ENCODE assay signal across 10 cellular contexts in the genomic region with DNA sequence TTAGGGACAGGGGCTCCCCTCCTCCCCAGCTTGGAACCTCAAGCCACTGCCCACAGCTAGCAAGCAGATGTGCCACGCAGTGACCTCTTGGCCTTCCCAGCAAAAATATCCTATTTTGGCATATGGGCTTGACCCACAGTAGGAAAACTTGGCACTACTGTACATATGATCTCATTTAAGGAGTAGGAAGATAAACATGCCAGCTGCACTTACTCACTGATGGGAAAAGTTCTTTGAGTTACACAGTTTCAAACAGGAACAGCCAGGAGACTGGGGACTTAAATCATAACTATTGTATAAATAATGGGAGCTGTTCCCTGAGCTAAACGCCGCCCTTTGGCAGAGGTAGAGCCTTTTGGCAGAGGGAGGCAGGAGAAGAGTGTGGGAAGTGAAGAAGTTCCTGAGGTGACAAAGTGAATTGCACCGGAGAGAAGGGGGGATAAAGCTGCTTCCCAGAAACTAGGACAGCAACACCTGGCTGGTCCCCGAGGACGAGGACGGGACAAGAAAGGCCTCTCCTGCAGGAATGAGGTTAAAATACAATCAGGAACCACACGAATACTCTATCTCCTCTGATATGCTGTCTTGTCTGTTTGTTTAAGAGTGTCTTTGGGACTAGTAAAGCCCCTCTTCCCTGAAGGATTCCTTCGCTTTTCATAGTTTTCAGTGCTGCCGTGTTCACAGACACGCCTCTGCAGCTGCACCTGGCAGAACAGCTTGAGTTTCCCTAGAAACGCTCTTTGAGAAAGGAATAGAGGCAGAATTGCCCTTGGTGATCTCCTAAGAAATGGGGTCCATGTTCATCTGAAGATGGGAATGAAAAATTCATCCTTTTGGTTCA. TPM values are rescaled to one million over a fixed set of nuclear protein-coding genes. Genes with fewer than 3 reads are reported as not detected.
DNase-seq lines count a peak whose midpoint lies in the region; ATAC-seq and TF ChIP-seq lines count a peak whose summit lies in the region.
"Had no signal": no experiment of that assay in that cellular context is flagged by ENCODE, and none has a peak within 500 bp of the region (broad histone marks: within the 10 kb centered on the region; RNA-seq: fewer than 3 reads in every experiment).

No MANE protein-coding gene starts in this region.

- peak overlapping the region; percentile 79 for H3K27ac ChIP-seq in psoas muscle
- H3K27ac ChIP-seq: neutrophil had no signal

- ATAC-seq in WTC11 = no peak
- peak; percentile 69 to 83 (median 78) for ATAC-seq in psoas muscle
- no peak for ATAC-seq in HG03378 (IDR thresholded peaks at IDR 0.05; ENCODE audit: unreplicated experiment)

- H3K9me3 ChIP-seq in psoas muscle = no peaks in the 10 kb centered on the region
- H3K9me3 ChIP-seq: neutrophil had no signal

- peak overlapping the region; percentile 49 for H3K4me3 ChIP-seq in psoas muscle

- H3K4me1 ChIP-seq in psoas muscle = peaks cover 44% of the 10 kb centered on the region

- TF ChIP-seq CTCF in WTC11 (IDR thresholded peaks at IDR 0.05) = no peak
- TF ChIP-seq CTCF in psoas muscle (IDR thresholded peaks at IDR 0.05) = no peak

- peaks cover 10% of the 10 kb centered on the region for H3K27me3 Mint-ChIP-seq in WTC11 (ENCODE audit: low read depth)

- no peaks in the 10 kb centered on the region for H3K9me3 Mint-ChIP-seq in WTC11

- H3K36me3 ChIP-seq in psoas muscle (ENCODE audit: insufficient read depth in 1 of 2, low read depth in 1 of 2) = no peaks in the 10 kb centered on the region
- H3K36me3 ChIP-seq: neutrophil had no signal

- H3K27me3 ChIP-seq in psoas muscle (ENCODE audit: insufficient read depth in 3 of 3, low read length in 2 of 3) = no peaks in the 10 kb centered on the region

- H3K36me3 Mint-ChIP-seq in WTC11 = peaks cover 4% of the 10 kb centered on the region; the same call in 1 of the 2 replicates

- H3K4me3 Mint-ChIP-seq in WTC11 = no peak overlapping the region

- peak overlapping the region; percentile 43; the same call in 1 of the 2 replicates for H3K27ac Mint-ChIP-seq in WTC11

- 16 to 21% (median 19%) methylated on average over 12 of the region's 12 CpGs for WGBS in psoas muscle, 3 donors

- intact Hi-C loops in psoas muscle (cut with DNase I) = loop anchor here in 1 of 2 donors (5.0 kb wide), 1 partner anchor 45 kb away; no protein-coding TSS in a partner anchor

- POLR2A ChIA-PET in WTC11 (lab: Charles Lee) = interaction anchor here (0.7 kb wide), 1 partner anchor 9 kb away, joined by 3 read pairs; no protein-coding TSS in a partner anchor

- DNase-seq in EH (ENCODE audit: low read depth) = peak; percentile 97
- no peak for DNase-seq in WTC11 (ENCODE audit: low spot score)
- DNase-seq in glomerular visceral epithelial cell (ENCODE audit: extremely low spot score) = peak; percentile 92
- no peak for DNase-seq in psoas muscle
- DNase-seq in superior temporal gyrus (ENCODE audit: extremely low spot score) = no peak
- DNase-seq in GM19238 (ENCODE audit: insufficient read length, low spot score) = no peak
- DNase-seq in NCI-H69 (lab: John Stamatoyannopoulos, UW) = no peak
- DNase-seq: activated gamma-delta T cell had no signal

- CTCF ChIA-PET in WTC11 (lab: Charles Lee) = no interaction called here

- H3K4me1 Mint-ChIP-seq in WTC11 = peaks cover 34% of the 10 kb centered on the region

TF ChIP-seq in WTC11, 78 proteins besides CTCF, POLR2A, EP300 and RAD21:
- TF ChIP-seq TCF7 (CRISPR knock-in tag; IDR thresholded peaks at IDR 0.05; ENCODE audit: low read depth) = no peak
- no peak for TF ChIP-seq ZNF423 (CRISPR knock-in tag; IDR thresholded peaks at IDR 0.05)
- TF ChIP-seq, protein P1, sequence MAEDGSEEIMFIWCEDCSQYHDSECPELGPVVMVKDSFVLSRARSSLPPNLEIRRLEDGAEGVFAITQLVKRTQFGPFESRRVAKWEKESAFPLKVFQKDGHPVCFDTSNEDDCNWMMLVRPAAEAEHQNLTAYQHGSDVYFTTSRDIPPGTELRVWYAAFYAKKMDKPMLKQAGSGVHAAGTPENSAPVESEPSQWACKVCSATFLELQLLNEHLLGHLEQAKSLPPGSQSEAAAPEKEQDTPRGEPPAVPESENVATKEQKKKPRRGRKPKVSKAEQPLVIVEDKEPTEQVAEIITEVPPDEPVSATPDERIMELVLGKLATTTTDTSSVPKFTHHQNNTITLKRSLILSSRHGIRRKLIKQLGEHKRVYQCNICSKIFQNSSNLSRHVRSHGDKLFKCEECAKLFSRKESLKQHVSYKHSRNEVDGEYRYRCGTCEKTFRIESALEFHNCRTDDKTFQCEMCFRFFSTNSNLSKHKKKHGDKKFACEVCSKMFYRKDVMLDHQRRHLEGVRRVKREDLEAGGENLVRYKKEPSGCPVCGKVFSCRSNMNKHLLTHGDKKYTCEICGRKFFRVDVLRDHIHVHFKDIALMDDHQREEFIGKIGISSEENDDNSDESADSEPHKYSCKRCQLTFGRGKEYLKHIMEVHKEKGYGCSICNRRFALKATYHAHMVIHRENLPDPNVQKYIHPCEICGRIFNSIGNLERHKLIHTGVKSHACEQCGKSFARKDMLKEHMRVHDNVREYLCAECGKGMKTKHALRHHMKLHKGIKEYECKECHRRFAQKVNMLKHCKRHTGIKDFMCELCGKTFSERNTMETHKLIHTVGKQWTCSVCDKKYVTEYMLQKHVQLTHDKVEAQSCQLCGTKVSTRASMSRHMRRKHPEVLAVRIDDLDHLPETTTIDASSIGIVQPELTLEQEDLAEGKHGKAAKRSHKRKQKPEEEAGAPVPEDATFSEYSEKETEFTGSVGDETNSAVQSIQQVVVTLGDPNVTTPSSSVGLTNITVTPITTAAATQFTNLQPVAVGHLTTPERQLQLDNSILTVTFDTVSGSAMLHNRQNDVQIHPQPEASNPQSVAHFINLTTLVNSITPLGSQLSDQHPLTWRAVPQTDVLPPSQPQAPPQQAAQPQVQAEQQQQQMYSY (CRISPR knock-in tag; IDR thresholded peaks at IDR 0.05) = no peak
- TF ChIP-seq ZBTB21 (CRISPR knock-in tag; IDR thresholded peaks at IDR 0.05; ENCODE audit: borderline replicate concordance) = no peak
- no peak for TF ChIP-seq ZNF416 (CRISPR knock-in tag; IDR thresholded peaks at IDR 0.05)
- TF ChIP-seq ZNF219 (CRISPR knock-in tag; IDR thresholded peaks at IDR 0.05; ENCODE audit: borderline replicate concordance) = no peak
- TF ChIP-seq NFYB (CRISPR knock-in tag; conservative IDR thresholded peaks at IDR 0.05; ENCODE audit: low read depth) = no peak
- TF ChIP-seq CBFB (CRISPR knock-in tag; IDR thresholded peaks at IDR 0.05; ENCODE audit: low read depth) = no peak
- TF ChIP-seq MYBL2 (CRISPR knock-in tag; IDR thresholded peaks at IDR 0.05) = no peak
- no peak for TF ChIP-seq ZNF317 (CRISPR knock-in tag; IDR thresholded peaks at IDR 0.05; ENCODE audit: borderline replicate concordance, low read depth)
- no peak for TF ChIP-seq ZNF232 (CRISPR knock-in tag; IDR thresholded peaks at IDR 0.05)
- TF ChIP-seq, protein P2, sequence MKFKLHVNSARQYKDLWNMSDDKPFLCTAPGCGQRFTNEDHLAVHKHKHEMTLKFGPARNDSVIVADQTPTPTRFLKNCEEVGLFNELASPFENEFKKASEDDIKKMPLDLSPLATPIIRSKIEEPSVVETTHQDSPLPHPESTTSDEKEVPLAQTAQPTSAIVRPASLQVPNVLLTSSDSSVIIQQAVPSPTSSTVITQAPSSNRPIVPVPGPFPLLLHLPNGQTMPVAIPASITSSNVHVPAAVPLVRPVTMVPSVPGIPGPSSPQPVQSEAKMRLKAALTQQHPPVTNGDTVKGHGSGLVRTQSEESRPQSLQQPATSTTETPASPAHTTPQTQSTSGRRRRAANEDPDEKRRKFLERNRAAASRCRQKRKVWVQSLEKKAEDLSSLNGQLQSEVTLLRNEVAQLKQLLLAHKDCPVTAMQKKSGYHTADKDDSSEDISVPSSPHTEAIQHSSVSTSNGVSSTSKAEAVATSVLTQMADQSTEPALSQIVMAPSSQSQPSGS (CRISPR knock-in tag; IDR thresholded peaks at IDR 0.05; ENCODE audit: borderline replicate concordance, low read depth) = no peak
- TF ChIP-seq, protein P3, sequence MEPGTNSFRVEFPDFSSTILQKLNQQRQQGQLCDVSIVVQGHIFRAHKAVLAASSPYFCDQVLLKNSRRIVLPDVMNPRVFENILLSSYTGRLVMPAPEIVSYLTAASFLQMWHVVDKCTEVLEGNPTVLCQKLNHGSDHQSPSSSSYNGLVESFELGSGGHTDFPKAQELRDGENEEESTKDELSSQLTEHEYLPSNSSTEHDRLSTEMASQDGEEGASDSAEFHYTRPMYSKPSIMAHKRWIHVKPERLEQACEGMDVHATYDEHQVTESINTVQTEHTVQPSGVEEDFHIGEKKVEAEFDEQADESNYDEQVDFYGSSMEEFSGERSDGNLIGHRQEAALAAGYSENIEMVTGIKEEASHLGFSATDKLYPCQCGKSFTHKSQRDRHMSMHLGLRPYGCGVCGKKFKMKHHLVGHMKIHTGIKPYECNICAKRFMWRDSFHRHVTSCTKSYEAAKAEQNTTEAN (CRISPR knock-in tag; IDR thresholded peaks at IDR 0.05) = no peak
- no peak for TF ChIP-seq FOXJ3 (CRISPR knock-in tag; IDR thresholded peaks at IDR 0.05; ENCODE audit: borderline replicate concordance)
- TF ChIP-seq, protein P4, sequence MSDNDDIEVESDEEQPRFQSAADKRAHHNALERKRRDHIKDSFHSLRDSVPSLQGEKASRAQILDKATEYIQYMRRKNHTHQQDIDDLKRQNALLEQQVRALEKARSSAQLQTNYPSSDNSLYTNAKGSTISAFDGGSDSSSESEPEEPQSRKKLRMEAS (CRISPR knock-in tag; IDR thresholded peaks at IDR 0.05) = no peak
- no peak for TF ChIP-seq CREM (CRISPR knock-in tag; IDR thresholded peaks at IDR 0.05)
- no peak for TF ChIP-seq CREB1 (CRISPR knock-in tag; IDR thresholded peaks at IDR 0.05)
- no peak for TF ChIP-seq OVOL2 (CRISPR knock-in tag; IDR thresholded peaks at IDR 0.05; ENCODE audit: borderline replicate concordance)
- no peak for TF ChIP-seq IRF2 (CRISPR knock-in tag; IDR thresholded peaks at IDR 0.05; ENCODE audit: borderline replicate concordance, low read depth)
TF ChIP-seq in WTC11: peak in this region for 0.

RNA-seq across cellular contexts. Expression of a gene that starts 5.9 kb away (rescaled TPM):
- total RNA-seq in WTC11 (2021) (30.5 to 35.2 TPM (median 30.8 TPM) in 3 replicates), psoas muscle (10 to 100 TPM; 17.3 to 56.1 (median 43.5) TPM)
- polyA plus RNA-seq in psoas muscle = 10 to 100 TPM in 2 of 3 donors, 1 to 10 TPM in 1; 6.3 to 13.1 (median 11.2) TPM

Comparison
In these comparisons a context has a peak if more than half of its experiments do, and no peak if none do; other contexts are left out.
1. DNase-seq: peak in EH (single experiment) and glomerular visceral epithelial cell (single experiment); none in WTC11 (single experiment), psoas muscle (0 of 2), superior temporal gyrus (single experiment), GM19238 (single experiment) and NCI-H69 (single experiment).
2. ATAC-seq: peak in psoas muscle (4 of 4); none in WTC11 (single experiment) and HG03378 (single experiment).